In the genomic region with DNA sequence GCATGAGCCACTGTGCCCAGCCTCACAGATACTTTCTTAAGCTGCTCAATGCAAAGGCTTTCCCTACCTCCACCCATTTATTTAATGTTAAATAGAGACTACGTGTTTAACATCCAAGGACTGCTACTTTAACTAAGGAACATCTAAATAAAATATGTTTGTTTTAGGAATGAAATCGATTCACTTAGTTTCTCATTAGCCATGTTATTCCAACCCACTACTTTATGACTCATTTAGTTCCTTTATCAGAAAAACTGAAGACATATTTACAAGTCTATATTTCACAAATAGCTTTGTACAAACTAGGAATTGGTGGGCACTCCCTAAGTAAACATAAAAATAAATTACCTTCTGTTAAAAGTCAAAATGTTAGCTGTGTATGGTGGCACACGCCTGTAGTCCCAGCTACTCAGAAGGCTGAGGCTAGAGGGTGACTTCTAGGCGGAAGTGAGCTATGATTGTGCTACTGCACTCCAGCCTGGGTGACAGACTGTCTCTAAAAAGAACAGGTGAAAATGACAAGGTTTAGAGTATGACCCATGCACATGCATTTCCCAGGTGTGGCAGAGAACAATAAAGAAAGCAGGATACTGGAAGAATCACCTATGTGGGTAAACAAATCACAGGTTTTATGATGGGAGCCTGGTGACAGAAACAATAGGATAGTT, we compare ENCODE assay signal across 18 cellular contexts. TPM values are rescaled to one million over a fixed set of nuclear protein-coding genes. Genes with fewer than 3 reads are reported as not detected.
DNase-seq lines count a peak whose midpoint lies in the region; ATAC-seq, FAIRE-seq and TF ChIP-seq lines count a peak whose summit lies in the region.
"Had no signal": no experiment of that assay in that cellular context is flagged by ENCODE, and none has a peak within 500 bp of the region (broad histone marks: within the 10 kb centered on the region; RNA-seq: fewer than 3 reads in every experiment).

No MANE protein-coding gene starts in this region.

- no peaks in the 10 kb centered on the region for H4K20me1 ChIP-seq in PC-3 (ENCODE audit: low read length)

- H3K9me2 ChIP-seq in PC-3 (replicated peaks; ENCODE audit: low read length): no peaks in the 10 kb centered on the region

- H3K4me2 ChIP-seq in PC-3 (ENCODE audit: low read length): peak overlapping the region; percentile 33

- H3F3A ChIP-seq in PC-3 (ENCODE audit: low read length, unreplicated experiment): no peaks in the 10 kb centered on the region

- CTCF ChIA-PET in PC-3 (lab: Charles Lee): no interaction called here

- POLR2A ChIA-PET in PC-3 (lab: Charles Lee; ENCODE audit: unreplicated experiment): no interaction called here

- intact Hi-C loops in PC-3 (cut with micrococcal nuclease) (no loop called here), pancreas (cut with DNase I) (no loop called here), right cardiac atrium (cut with DNase I) (no loop called here)

- no peak overlapping the region for H3K4me3 ChIP-seq in PC-3 (ENCODE audit: low read length)
- no peak overlapping the region for H3K4me3 ChIP-seq in pancreas
- H3K4me3 ChIP-seq in right cardiac atrium (ENCODE audit: low read length): no peak overlapping the region
- H3K4me3 ChIP-seq: HAP-1, skin epidermis, tibial artery had no signal

- no peaks in the 10 kb centered on the region for H3K27me3 ChIP-seq in PC-3 (ENCODE audit: low read length)
- no peaks in the 10 kb centered on the region for H3K27me3 ChIP-seq in pancreas
- no peaks in the 10 kb centered on the region for H3K27me3 ChIP-seq in right cardiac atrium (ENCODE audit: control insufficient read depth, insufficient read depth)
- H3K27me3 ChIP-seq: tibial artery had no signal

- TF ChIP-seq CTCF in PC-3 (conservative IDR thresholded peaks at IDR 0.05; ENCODE audit: low read depth, low read length): no peak
- TF ChIP-seq CTCF in pancreas (IDR thresholded peaks at IDR 0.05): no peak

- H3K36me3 ChIP-seq in PC-3 (ENCODE audit: low read depth, low read length) (no peaks in the 10 kb centered on the region), pancreas (no peaks in the 10 kb centered on the region)
- H3K36me3 ChIP-seq: HAP-1, tibial artery had no signal

- H2AFZ ChIP-seq in PC-3 (ENCODE audit: low read length): no peak overlapping the region

- FAIRE-seq in pancreas (lab: Jason Lieb, UNC): no peak
- FAIRE-seq: HTR-8/SVneo had no signal

- H3K27ac ChIP-seq in PC-3 (ENCODE audit: low read length): no peak overlapping the region
- H3K27ac ChIP-seq in pancreas: no peak overlapping the region
- H3K27ac ChIP-seq in right cardiac atrium (ENCODE audit: low read length): no peak overlapping the region
- H3K27ac ChIP-seq: RWPE1, skin epidermis, tibial artery had no signal

- no peak overlapping the region for H3K9ac ChIP-seq in PC-3 (ENCODE audit: low read length)

- DNase-seq in DMS53 treated with DMSO at 0.1 percent for 48 hours (lab: John Stamatoyannopoulos, UW; ENCODE audit: unreplicated experiment) (peak; percentile 35), NCI-H2081 treated with DMSO at 0.1 percent for 48 hours (lab: John Stamatoyannopoulos, UW) (peak; percentile 32), PC-3 (peak; percentile 28), pancreas (peak in 2 of 6 donors; percentile 18 to 38), right cardiac atrium (no peak)
- DNase-seq: activated CD4-positive, alpha-beta T cell treated with anti-CD3 and anti-CD28 coated beads for 36 hours; activated naive CD8-positive, alpha-beta T cell treated with anti-CD3 and anti-CD28 coated beads, Interleukin-2, amount 10 ng/mL, durations not matched to agents 7 days and 5 days; CD8-positive, alpha-beta memory T cell; Karpas-422; NCI-H1048; stimulated activated naive CD4-positive, alpha-beta T cell treated with Interleukin-2 at 50 U/mL for 16 hours; tibial artery had no signal

- H3K4me1 ChIP-seq in PC-3 (ENCODE audit: insufficient read depth, low read length): peaks cover 10% of the 10 kb centered on the region
- H3K4me1 ChIP-seq in pancreas: peaks cover 0 to 4% (median 0%) of the 10 kb centered on the region in 3 donors
- no peaks in the 10 kb centered on the region for H3K4me1 ChIP-seq in right cardiac atrium (ENCODE audit: control insufficient read depth, insufficient read depth, low read length)
- H3K4me1 ChIP-seq: HAP-1 had no signal

- H3K79me2 ChIP-seq in PC-3 (ENCODE audit: low read length): no peaks in the 10 kb centered on the region

- 29 to 31% methylated on average over 4 of the region's 4 CpGs for WGBS in pancreas, 2 donors
- WGBS in right cardiac atrium: 82% methylated on average over 4 of the region's 4 CpGs

- BruUV-seq in PC-3 (replicated peaks; lab: Mats Ljungman, UMichigan): no TSS peak

- ATAC-seq in PC-3 (peak; percentile 70), pancreas (peak; percentile 81 to 88 (median 88)), GM21515 (IDR thresholded peaks at IDR 0.05; ENCODE audit: unreplicated experiment) (no peak), right cardiac atrium (no peak), HG03095 (IDR thresholded peaks at IDR 0.05; ENCODE audit: unreplicated experiment) (no peak)
- ATAC-seq: activated CD4-positive, alpha-beta T cell treated with anti-CD3 and anti-CD28 coated beads for 36 hours had no signal

- H3K9me3 ChIP-seq in PC-3 (ENCODE audit: low read length) (no peaks in the 10 kb centered on the region), pancreas (no peaks in the 10 kb centered on the region), right cardiac atrium (ENCODE audit: control insufficient read depth, low read length) (no peaks in the 10 kb centered on the region)
- H3K9me3 ChIP-seq: HAP-1, tibial artery had no signal

RNA-seq across cellular contexts. Expression of a gene that starts 39.8 kb away (rescaled TPM):
- total RNA-seq in PC-3 (2014; rRNA removed) (70.4 and 98.9 TPM in 2 replicates), pancreas (1 to 10 TPM in 5 of 6 donors, under 1 TPM in 1; 0.94 to 5.8 (median 2.4) TPM), right cardiac atrium (100 to 1,000 TPM in 1 of 4 donors, 10 to 100 TPM in 3; 75.1 to 102 (median 90.8) TPM)
- polyA plus RNA-seq in pancreas (under 1 TPM; 0.68 to 0.70 TPM), right cardiac atrium (31.2 TPM)

Comparison
In these comparisons a context has a peak if more than half of its experiments do, and no peak if none do; other contexts are left out.
1. DNase-seq: peak in DMS53 treated with DMSO at 0.1 percent for 48 hours (single experiment), NCI-H2081 treated with DMSO at 0.1 percent for 48 hours (single experiment) and PC-3 (single experiment); none in right cardiac atrium (0 of 3).
2. ATAC-seq: peak in PC-3 (single experiment) and pancreas (4 of 4); none in GM21515 (single experiment), right cardiac atrium (0 of 2) and HG03095 (single experiment).
3. RNA of a gene that starts 39.8 kb away (total RNA-seq): 70.4 to 98.9 TPM in PC-3 and 75.1 to 102 TPM in right cardiac atrium; 0.94 to 5.8 TPM in pancreas; every median in the first group is over 10 times any median in the second.